Comparison of ENCODE assay signal across 23 cellular contexts in genomic region chr18:79100944-79101343, GRCh38. TPM values are rescaled to one million over a fixed set of nuclear protein-coding genes. Genes with fewer than 3 reads are reported as not detected.
DNase-seq lines count a peak whose midpoint lies in the region; ATAC-seq, FAIRE-seq and TF ChIP-seq lines count a peak whose summit lies in the region.
"Had no signal": no experiment of that assay in that cellular context is flagged by ENCODE, and none has a peak within 500 bp of the region (broad histone marks: within the 10 kb centered on the region; RNA-seq: fewer than 3 reads in every experiment).

No MANE protein-coding gene starts in this region.

- H3K9me3 ChIP-seq in heart right ventricle (no peaks in the 10 kb centered on the region), gastroesophageal sphincter (no peaks in the 10 kb centered on the region), gastrocnemius medialis (no peaks in the 10 kb centered on the region)
- H3K9me3 ChIP-seq: A549, BE2C, HAP-1 had no signal

- DNase-seq in Right ventricle myocardium superior (no peak), heart right ventricle (no peak), NCI-H69 (lab: John Stamatoyannopoulos, UW) (peak; percentile 22), gastrocnemius medialis (peak; percentile 56 to 89), globus pallidus (ENCODE audit: low spot score) (no peak), H54 (ENCODE audit: insufficient read length, low spot score) (no peak)
- DNase-seq: 8988T; ACHN; AML-193; BE2C; CD4-positive, alpha-beta T cell; CD8-positive, alpha-beta memory T cell; DMS53; DMS79 treated with DMSO at 0.1 percent for 48 hours; GF-D8; HFFc6 had no signal

- ATAC-seq in Right ventricle myocardium superior (ENCODE audit: poor library complexity) (peak; percentile 46), heart right ventricle (no peak), gastroesophageal sphincter (peak; percentile 31), gastrocnemius medialis (peak; percentile 100)
- ATAC-seq: A549, GM23338 had no signal

- TF ChIP-seq POLR2A in gastroesophageal sphincter (IDR thresholded peaks at IDR 0.05) (no peak), gastrocnemius medialis (IDR thresholded peaks at IDR 0.05) (no peak), H54 (IDR thresholded peaks at IDR 0.05; ENCODE audit: low read depth, low read length) (no peak)

- H3K4me1 ChIP-seq in heart right ventricle (no peaks in the 10 kb centered on the region), gastroesophageal sphincter (no peaks in the 10 kb centered on the region), gastrocnemius medialis (peaks cover 11 to 22% of the 10 kb centered on the region in 2 donors)
- H3K4me1 ChIP-seq: A549, BE2C, HAP-1 had no signal

- 66 to 80% methylated on average over 2 of the region's 2 CpGs for WGBS in heart right ventricle, 2 donors
- WGBS in gastroesophageal sphincter (ENCODE audit: low coverage in 1 of 2), 2 donors, result 67 to 71% methylated on average over 2 of the region's 2 CpGs

- H3K36me3 ChIP-seq in heart right ventricle (peaks cover 0 to 28% (median 0%) of the 10 kb centered on the region in 9 donors), gastroesophageal sphincter (peaks cover 0 to 19% of the 10 kb centered on the region in 2 donors), gastrocnemius medialis (no peaks in the 10 kb centered on the region)
- H3K36me3 ChIP-seq: BE2C, HAP-1 had no signal

- H3K4me3 ChIP-seq in heart right ventricle (no peak overlapping the region), gastroesophageal sphincter (no peak overlapping the region), gastrocnemius medialis (no peak overlapping the region)
- H3K4me3 ChIP-seq: A549; BLaER1 treated with 17β-estradiol and CSF1 and Interleukin-3, amounts not matched to agents 10 nM and 100 nM; GM23338; HAP-1 had no signal

- in situ Hi-C loops in gastrocnemius medialis (cut with MboI; ENCODE audit: low sequenced_read_pairs in 4 of 4), result no loop called here

- H3K27ac ChIP-seq in heart right ventricle (no peak overlapping the region), gastroesophageal sphincter (no peak overlapping the region), gastrocnemius medialis (peak overlapping the region; percentile 68 to 79 (median 74))
- H3K27ac ChIP-seq: A549; BLaER1 treated with 17β-estradiol and CSF1 and Interleukin-3, amounts not matched to agents 10 nM and 100 nM had no signal

- H3K27me3 ChIP-seq in heart right ventricle (no peaks in the 10 kb centered on the region), gastroesophageal sphincter (no peaks in the 10 kb centered on the region), gastrocnemius medialis (no peaks in the 10 kb centered on the region)
- H3K27me3 ChIP-seq: BE2C; BLaER1 treated with 17β-estradiol and CSF1 and Interleukin-3, amounts not matched to agents 10 nM and 100 nM had no signal

- intact Hi-C loops in Right ventricle myocardium superior (cut with DNase I), result no loop called here
- intact Hi-C loops in heart right ventricle (cut with DNase I), result no loop called here
- intact Hi-C loops in gastrocnemius medialis (cut with DNase I; ENCODE audit: low total_unique reads), result loop anchor here (1.0 to 5.0 kb wide), 2 partner anchors 33 to 116 kb away; no protein-coding TSS in a partner anchor

- no peak for TF ChIP-seq EP300 in gastroesophageal sphincter (IDR thresholded peaks at IDR 0.05)

- FAIRE-seq in H54 (lab: Jason Lieb, UNC), result no peak
- FAIRE-seq: A549, GM12891, GM18507 had no signal

- TF ChIP-seq CTCF in heart right ventricle (IDR thresholded peaks at IDR 0.05) (no peak), gastroesophageal sphincter (IDR thresholded peaks at IDR 0.05) (no peak), gastrocnemius medialis (IDR thresholded peaks at IDR 0.05 in 4 of 5, conservative IDR thresholded peaks at IDR 0.05 in 1 of 5) (peak in 1 of 5 experiments; percentile 20)

RNA-seq across cellular contexts. Expression of gene ATP9B, which starts 31.8 kb away (rescaled TPM):
- total RNA-seq in Right ventricle myocardium superior (13.7 TPM), heart right ventricle (10 to 100 TPM; 10.5 to 19.7 (median 15.5) TPM), gastroesophageal sphincter (10 to 100 TPM; 16.6 to 48.7 (median 33.7) TPM), gastrocnemius medialis (10 to 100 TPM in 3 of 4 donors, 1 to 10 TPM in 1; 9.9 to 33.6 (median 18.6) TPM)
- polyA plus RNA-seq in heart right ventricle, result 1 to 10 TPM; 6.7 to 8.5 TPM

Comparison
In these comparisons a context has a peak if more than half of its experiments do, and no peak if none do; other contexts are left out.
1. ATAC-seq: peak in Right ventricle myocardium superior (single experiment), gastroesophageal sphincter (single experiment) and gastrocnemius medialis (2 of 2); none in heart right ventricle (0 of 8).
2. DNase-seq: peak in NCI-H69 (single experiment) and gastrocnemius medialis (2 of 2); none in Right ventricle myocardium superior (single experiment), heart right ventricle (0 of 2), globus pallidus (single experiment) and H54 (single experiment).
3. H3K27ac ChIP-seq: peak in gastrocnemius medialis (4 of 4); none in heart right ventricle (0 of 10) and gastroesophageal sphincter (0 of 4).